Comparison of ENCODE assay signal across 8 cellular contexts in the genomic region with DNA sequence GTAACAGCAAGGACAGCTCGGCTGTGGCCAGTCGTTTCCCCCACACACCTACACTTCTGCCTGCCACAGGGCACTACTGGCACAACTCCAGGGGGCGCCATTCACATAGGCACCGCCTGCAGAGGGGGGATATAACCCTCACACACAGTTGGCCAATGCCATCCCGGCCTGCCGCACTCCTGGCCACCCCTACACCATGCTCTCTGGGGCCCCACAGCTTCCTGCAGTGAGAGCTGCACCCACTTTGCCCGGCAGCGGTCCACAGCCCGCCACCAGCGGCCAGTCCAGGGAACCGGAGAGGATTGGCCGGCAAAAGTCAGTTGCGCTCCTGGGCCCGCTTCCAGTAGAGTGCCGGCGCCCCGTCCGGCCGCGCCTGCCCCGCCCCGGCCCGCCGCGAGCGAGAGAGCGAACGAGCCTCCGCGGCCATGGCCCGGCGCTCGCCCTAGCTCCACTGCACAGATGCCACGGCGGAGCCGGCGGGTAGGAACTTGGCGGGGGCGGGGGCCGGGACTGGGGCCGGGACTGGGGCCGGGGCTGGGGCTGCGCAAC. TPM values are rescaled to one million over a fixed set of nuclear protein-coding genes. Genes with fewer than 3 reads are reported as not detected.
A peak's percentile ranks its signal among the peaks of the same experiment; 100 is the strongest.
DNase-seq lines count a peak whose midpoint lies in the region; ATAC-seq and TF ChIP-seq lines count a peak whose summit lies in the region.

No MANE protein-coding gene starts in this region.

- H3K27me3 Mint-ChIP-seq in nephron progenitor cell (ENCODE audit: low read depth, poor library complexity): peaks cover 25% of the 10 kb centered on the region

- intact Hi-C loops in PC-9 (cut with micrococcal nuclease; ENCODE audit: unreplicated experiment): no loop called here

- H3K27ac ChIP-seq in PC-9: no peak overlapping the region

- TF ChIP-seq CTCF in PC-9 (conservative IDR thresholded peaks at IDR 0.05) (peak; percentile 58), nephron progenitor cell (IDR thresholded peaks at IDR 0.05) (peak; percentile 34)

- H3K4me2 ChIP-seq in PC-9: peak overlapping the region; percentile 90

- H3K27me3 ChIP-seq in PC-9 (ENCODE audit: insufficient read depth, low read depth): no peaks in the 10 kb centered on the region

- H4K20me1 ChIP-seq in PC-9 (ENCODE audit: insufficient read depth): no peaks in the 10 kb centered on the region

- H3K79me2 ChIP-seq in PC-9 (ENCODE audit: low read depth): no peaks in the 10 kb centered on the region

- peaks cover 7% of the 10 kb centered on the region; the same call in 1 of the 2 replicates for H3F3A ChIP-seq in PC-9 (ENCODE audit: insufficient read depth, low read depth)

- H3K4me1 ChIP-seq in PC-9 (replicated peaks; ENCODE audit: insufficient read depth): peaks cover 14% of the 10 kb centered on the region

- no peaks in the 10 kb centered on the region for H3K36me3 Mint-ChIP-seq in nephron progenitor cell (ENCODE audit: low read depth)

- CTCF ChIA-PET in PC-9 (lab: Charles Lee): interaction anchor here (0.7 kb wide), 1 partner anchor 63 kb away, joined by 3 read pairs; no protein-coding TSS in a partner anchor

- ATAC-seq in HG02970 (IDR thresholded peaks at IDR 0.05; ENCODE audit: low FRiP score, unreplicated experiment): peak; percentile 20

- H3K9me3 Mint-ChIP-seq in nephron progenitor cell: no peaks in the 10 kb centered on the region

- peak; percentile 22 for DNase-seq in NCI-H82 (lab: John Stamatoyannopoulos, UW)
- DNase-seq in NCI-H82 treated with DMSO at 0.1 percent for 48 hours (lab: John Stamatoyannopoulos, UW; ENCODE audit: unreplicated experiment): no peak
- DNase-seq in PC-9: peak in 1 of 2 experiments; percentile 54
- DNase-seq in activated naive CD4-positive, alpha-beta T cell (lab: John Stamatoyannopoulos, UW): peak in 3 of 4 experiments; percentile 11 to 54 (median 36)
- DNase-seq in foreskin melanocyte: peak; percentile 38
- DNase-seq in nephron progenitor cell: peak; percentile 72
- DNase-seq in ureter (ENCODE audit: low spot score): peak; percentile 88

- POLR2A ChIA-PET in PC-9 (lab: Charles Lee; ENCODE audit: unreplicated experiment): interaction anchor here (0.6 to 1.0 kb wide), 2 partner anchors 12 to 247 kb away, joined by 3 to 17 read pairs; no protein-coding TSS in a partner anchor

- no peak overlapping the region for H3K27ac Mint-ChIP-seq in nephron progenitor cell

- no peaks in the 10 kb centered on the region for H3K36me3 ChIP-seq in PC-9 (ENCODE audit: low read depth)

- BruUV-seq in PC-9 (replicated peaks; lab: Mats Ljungman, UMichigan): no TSS peak

- peaks cover 18% of the 10 kb centered on the region for H3K4me1 Mint-ChIP-seq in nephron progenitor cell

- no peaks in the 10 kb centered on the region for H3K9me2 ChIP-seq in PC-9 (ENCODE audit: insufficient read depth)

- H3K9me3 ChIP-seq in PC-9 (ENCODE audit: insufficient read depth, low read depth): no peaks in the 10 kb centered on the region

- H2AFZ ChIP-seq in PC-9: no peak overlapping the region

- peak overlapping the region; percentile 76 for H3K4me3 ChIP-seq in PC-9

- H3K4me3 Mint-ChIP-seq in nephron progenitor cell: peak overlapping the region; percentile 65

RNA-seq across cellular contexts. Expression of a gene that starts 25.6 kb away (rescaled TPM):
- total RNA-seq in PC-9 (2021) (5.5 and 5.7 TPM in 2 replicates), ureter (8.3 TPM)
